8 cellular contexts compared by ENCODE assay signal in genomic region chr1:70685300-70686286, GRCh38.
DNase-seq lines count a peak whose midpoint lies in the region; ATAC-seq and TF ChIP-seq lines count a peak whose summit lies in the region.

No MANE protein-coding gene starts in this region.

- no peaks in the 10 kb centered on the region for H3K9me3 ChIP-seq in neural cell (ENCODE audit: low read length)

- no peaks in the 10 kb centered on the region for H3K9me2 ChIP-seq in neural cell (ENCODE audit: insufficient read depth, low read length)

- no peak overlapping the region for H3K4me3 Mint-ChIP-seq in activated CD4-positive, alpha-beta memory T cell treated with anti-CD3 and anti-CD28 coated beads, Interleukin-2, amount 10 ng/mL, durations not matched to agents 7 days and 5 days

- H3K27me3 ChIP-seq in neural cell (ENCODE audit: insufficient read depth, low read depth, low read length), result no peaks in the 10 kb centered on the region

- no peak for TF ChIP-seq EP300 in neural cell (conservative IDR thresholded peaks at IDR 0.05; ENCODE audit: poor library complexity, severe bottlenecking)

- no peaks in the 10 kb centered on the region for H4K20me1 ChIP-seq in neural cell (ENCODE audit: insufficient read depth)

- H3K27ac Mint-ChIP-seq in activated CD4-positive, alpha-beta memory T cell treated with anti-CD3 and anti-CD28 coated beads, Interleukin-2, amount 10 ng/mL, durations not matched to agents 7 days and 5 days, result no peak overlapping the region

- no peak overlapping the region for H3K9ac ChIP-seq in neural cell (ENCODE audit: low read length)

- no peaks in the 10 kb centered on the region for H3K9me3 Mint-ChIP-seq in activated CD4-positive, alpha-beta memory T cell treated with anti-CD3 and anti-CD28 coated beads, Interleukin-2, amount 10 ng/mL, durations not matched to agents 7 days and 5 days

- no peaks in the 10 kb centered on the region for H3K4me1 Mint-ChIP-seq in activated CD4-positive, alpha-beta memory T cell treated with anti-CD3 and anti-CD28 coated beads, Interleukin-2, amount 10 ng/mL, durations not matched to agents 7 days and 5 days

- no peak overlapping the region for H3K27ac ChIP-seq in neural cell (ENCODE audit: low read length)

- no peak overlapping the region for H3K4me3 ChIP-seq in neural cell (ENCODE audit: low read length)

- CTCF ChIA-PET in activated CD4-positive, alpha-beta memory T cell treated with anti-CD3 and anti-CD28 coated beads, Interleukin-2, amount 10 ng/mL, durations not matched to agents 7 days and 5 days (lab: Charles Lee), result interaction anchor here (0.9 to 2.8 kb wide), 4 partner anchors 21 to 365 kb away, joined by 3 to 14 read pairs (median 3); no protein-coding TSS in a partner anchor

- H3K79me2 ChIP-seq in neural cell (replicated peaks; ENCODE audit: insufficient read depth, low read length), result no peaks in the 10 kb centered on the region

- no peak overlapping the region for H3K4me2 ChIP-seq in neural cell (ENCODE audit: low read length)

- TF ChIP-seq CTCF in GM20000 (IDR thresholded peaks at IDR 0.05; ENCODE audit: extremely low read depth, missing control alignments) (peak; percentile 73), neural cell (IDR thresholded peaks at IDR 0.05; ENCODE audit: poor library complexity, severe bottlenecking) (peak; percentile 56)

- ATAC-seq in HG03460 (IDR thresholded peaks at IDR 0.05; ENCODE audit: unreplicated experiment), result peak; percentile 98

- no peaks in the 10 kb centered on the region for H3F3A ChIP-seq in neural cell (ENCODE audit: insufficient read depth, low read length, poor library complexity, severe bottlenecking)

- H2AFZ ChIP-seq in neural cell (ENCODE audit: low read depth, low read length), result no peak overlapping the region

- peaks cover 6% of the 10 kb centered on the region for H3K27me3 Mint-ChIP-seq in activated CD4-positive, alpha-beta memory T cell treated with anti-CD3 and anti-CD28 coated beads, Interleukin-2, amount 10 ng/mL, durations not matched to agents 7 days and 5 days

- TF ChIP-seq RAD21 in neural cell (conservative IDR thresholded peaks at IDR 0.05), result peak; percentile 38

- no peaks in the 10 kb centered on the region for H3K36me3 ChIP-seq in neural cell (ENCODE audit: insufficient read depth, low read length)

- DNase-seq in DMS53 (lab: John Stamatoyannopoulos, UW) (peak; percentile 92), GM20000 (ENCODE audit: low spot score) (peak; percentile 61), NCI-H526 treated with DMSO at 0.1 percent for 48 hours (lab: John Stamatoyannopoulos, UW) (peak; percentile 46), fibroblast of peridontal ligament (ENCODE audit: extremely low read depth) (peak; percentile 77), DMS114 treated with DMSO at 0.1 percent for 48 hours (lab: John Stamatoyannopoulos, UW; ENCODE audit: unreplicated experiment) (no peak)
- DNase-seq in activated CD4-positive, alpha-beta memory T cell treated with anti-CD3 and anti-CD28 coated beads, Interleukin-2, amount 10 ng/mL, durations not matched to agents 7 days and 5 days, result peak; percentile 54

- POLR2A ChIA-PET in activated CD4-positive, alpha-beta memory T cell treated with anti-CD3 and anti-CD28 coated beads, Interleukin-2, amount 10 ng/mL, durations not matched to agents 7 days and 5 days (lab: Charles Lee), result no interaction called here

- no peaks in the 10 kb centered on the region for H3K36me3 Mint-ChIP-seq in activated CD4-positive, alpha-beta memory T cell treated with anti-CD3 and anti-CD28 coated beads, Interleukin-2, amount 10 ng/mL, durations not matched to agents 7 days and 5 days (ENCODE audit: low read depth)

TF ChIP-seq in neural cell, 6 proteins besides CTCF, POLR2A, EP300 and RAD21:
- TF ChIP-seq POLR2AphosphoS5 (IDR thresholded peaks at IDR 0.05), result no peak
- peak; percentile 44 for TF ChIP-seq SMC3 (conservative IDR thresholded peaks at IDR 0.05; ENCODE audit: poor library complexity)
- no peak for TF ChIP-seq MXI1 (conservative IDR thresholded peaks at IDR 0.05; ENCODE audit: poor library complexity, severe bottlenecking)
TF ChIP-seq in neural cell: peak in this region for 1.
